19 cellular contexts compared by ENCODE assay signal in genomic region chr9:32177389-32177788, GRCh38.
"Had no signal": no experiment of that assay in that cellular context is flagged by ENCODE, and none has a peak within 500 bp of the region (broad histone marks: within the 10 kb centered on the region; RNA-seq: fewer than 3 reads in every experiment).

No MANE protein-coding gene starts in this region.

- DNase-seq: Kasumi-1; MM.1S; NCI-H1092 treated with DMSO at 0.1 percent for 48 hours; NCI-H1436; NCI-H187; NCI-H2029; NCI-H2081 treated with DMSO at 0.1 percent for 48 hours; NCI-H2171; NCI-H226; NCI-H524 treated with DMSO at 0.1 percent for 48 hours; NCI-H69; NK-92 treated with Interleukin-12 subunit alpha and Interleukin-12 subunit beta, amount 100 ng/mL, for 24 hours; PC-3; SHP77; SK-N-SH; SW 1271 had no signal

- H3K9me3 ChIP-seq: SK-N-SH had no signal

- H3K9ac ChIP-seq: KMS-11, SK-N-SH had no signal

- H3K4me2 ChIP-seq: KMS-11, SK-N-SH had no signal

- H3K4me3 ChIP-seq: K562 had no signal

- H3K27ac ChIP-seq: KMS-11, RWPE1 had no signal
